1 cellular context compared by ENCODE assay signal in genomic region chr15:73628976-73629854, GRCh38.
TF ChIP-seq lines count a peak whose summit lies in the region.

No MANE protein-coding gene starts in this region.

TF ChIP-seq in HEK293, 187 proteins besides CTCF, POLR2A, EP300 and RAD21 (continued from another document and continues in another):
- TF ChIP-seq ZNF692 (tag by site-specific recombination; IDR thresholded peaks at IDR 0.05) (no peak), AEBP2 (tag by site-specific recombination; IDR thresholded peaks at IDR 0.05; ENCODE audit: borderline replicate concordance) (no peak), FEZF1 (tag by site-specific recombination; IDR thresholded peaks at IDR 0.05) (peak; percentile 63), ZNF155 (tag by site-specific recombination; IDR thresholded peaks at IDR 0.05) (no peak), ZNF2 (tag by site-specific recombination; IDR thresholded peaks at IDR 0.05) (no peak), ZNF701 (tag by site-specific recombination; IDR thresholded peaks at IDR 0.05) (no peak), ZNF266 (tag by site-specific recombination; IDR thresholded peaks at IDR 0.05; ENCODE audit: low read depth) (no peak), ZNF707 (tag by site-specific recombination; IDR thresholded peaks at IDR 0.05) (no peak), SCRT2 (tag by site-specific recombination; IDR thresholded peaks at IDR 0.05) (no peak), ZNF16 (tag by site-specific recombination; IDR thresholded peaks at IDR 0.05; ENCODE audit: low read depth) (no peak), OSR2 (tag by site-specific recombination; IDR thresholded peaks at IDR 0.05) (peak; percentile 42; the same call in 1 of the 2 replicates), ZNF211 (tag by site-specific recombination; IDR thresholded peaks at IDR 0.05; ENCODE audit: low read depth) (no peak), ZNF621 (tag by site-specific recombination; IDR thresholded peaks at IDR 0.05) (no peak), ZNF366 (tag by site-specific recombination; conservative IDR thresholded peaks at IDR 0.05) (peak; percentile 33; the same call in 1 of the 2 replicates), SP7 (tag by site-specific recombination; IDR thresholded peaks at IDR 0.05) (0 out of 2 replicates have a peak, but pooled peaks have one; percentile 14), KLF8 (tag by site-specific recombination; IDR thresholded peaks at IDR 0.05) (0 out of 2 replicates have a peak, but pooled peaks have one; percentile 19), SALL2 (tag by site-specific recombination; IDR thresholded peaks at IDR 0.05; ENCODE audit: borderline replicate concordance) (no peak), ZNF777 (tag by site-specific recombination; IDR thresholded peaks at IDR 0.05; ENCODE audit: borderline replicate concordance) (no peak), ZFP69B (tag by site-specific recombination; IDR thresholded peaks at IDR 0.05) (no peak), PRDM10 (tag by site-specific recombination; IDR thresholded peaks at IDR 0.05) (peak; percentile 88), ZNF514 (tag by site-specific recombination; IDR thresholded peaks at IDR 0.05) (no peak), ZNF391 (tag by site-specific recombination; IDR thresholded peaks at IDR 0.05; ENCODE audit: borderline replicate concordance, low read depth) (no peak), ZBTB11 (tag by site-specific recombination; conservative IDR thresholded peaks at IDR 0.05; ENCODE audit: low read depth) (no peak), ZNF521 (tag by site-specific recombination; IDR thresholded peaks at IDR 0.05) (no peak), ZSCAN18 (tag by site-specific recombination; IDR thresholded peaks at IDR 0.05) (no peak), ZNF518A (tag by site-specific recombination; conservative IDR thresholded peaks at IDR 0.05; ENCODE audit: low read depth) (no peak), ZNF549 (tag by site-specific recombination; IDR thresholded peaks at IDR 0.05) (no peak), ZIC2 (tag by site-specific recombination; IDR thresholded peaks at IDR 0.05) (no peak), ZNF76 (tag by site-specific recombination; IDR thresholded peaks at IDR 0.05; ENCODE audit: borderline replicate concordance, low read depth) (no peak), ZNF677 (tag by site-specific recombination; IDR thresholded peaks at IDR 0.05) (no peak), PBX3 (CRISPR knock-in tag; IDR thresholded peaks at IDR 0.05) (no peak), ZXDB (tag by site-specific recombination; IDR thresholded peaks at IDR 0.05) (no peak), ZNF596 (tag by site-specific recombination; IDR thresholded peaks at IDR 0.05) (no peak), ZNF140 (tag by site-specific recombination; IDR thresholded peaks at IDR 0.05) (no peak), SP2 (tag by site-specific recombination; IDR thresholded peaks at IDR 0.05) (no peak), GFI1B (tag by site-specific recombination; IDR thresholded peaks at IDR 0.05) (no peak), ZNF561 (tag by site-specific recombination; IDR thresholded peaks at IDR 0.05; ENCODE audit: borderline replicate concordance) (no peak), ZNF169 (tag by site-specific recombination; IDR thresholded peaks at IDR 0.05) (no peak), ZNF214 (tag by site-specific recombination; IDR thresholded peaks at IDR 0.05; ENCODE audit: borderline replicate concordance) (no peak), ZNF362 (tag by site-specific recombination; IDR thresholded peaks at IDR 0.05) (no peak), ZFP41 (tag by site-specific recombination; IDR thresholded peaks at IDR 0.05; ENCODE audit: borderline replicate concordance) (no peak), ZNF658 (tag by site-specific recombination; IDR thresholded peaks at IDR 0.05) (no peak), KLF7 (tag by site-specific recombination; IDR thresholded peaks at IDR 0.05; ENCODE audit: borderline replicate concordance) (no peak)
